ENCODE assay signal across 8 cellular contexts in genomic region chr9:124869466-124869985, GRCh38. TPM values are rescaled to one million over a fixed set of nuclear protein-coding genes. Genes with fewer than 3 reads are reported as not detected.
DNase-seq lines count a peak whose midpoint lies in the region; ATAC-seq, FAIRE-seq and TF ChIP-seq lines count a peak whose summit lies in the region.

No MANE protein-coding gene starts in this region.

- H3K79me2 ChIP-seq in GM23338 (replicated peaks; ENCODE audit: insufficient read depth), result peaks cover 68% of the 10 kb centered on the region
- peaks cover 70% of the 10 kb centered on the region for H3K79me2 ChIP-seq in OCI-LY7 (ENCODE audit: insufficient read depth, low read depth, low read length)

- peak overlapping the region; percentile 96 for H3K27ac ChIP-seq in CD4-positive, alpha-beta T cell (ENCODE audit: low read depth, low read length)
- H3K27ac ChIP-seq in GM23338 (ENCODE audit: low read depth), result 0 out of 2 replicates have a peak overlapping the region, but pooled peaks have one; percentile 32
- H3K27ac ChIP-seq in OCI-LY7 (ENCODE audit: low read depth, low read length, poor library complexity, severe bottlenecking), result peak overlapping the region; percentile 88
- peak overlapping the region; percentile 89 to 96 for H3K27ac ChIP-seq in ascending aorta
- no peak overlapping the region for H3K27ac ChIP-seq in iPS-20b (ENCODE audit: low read length)

- no peaks in the 10 kb centered on the region for H3K27me3 ChIP-seq in CD4-positive, alpha-beta T cell (ENCODE audit: control insufficient read depth, insufficient read depth, low read length)
- no peaks in the 10 kb centered on the region for H3K27me3 ChIP-seq in GM23338 (ENCODE audit: insufficient read depth)
- no peaks in the 10 kb centered on the region for H3K27me3 ChIP-seq in ascending aorta
- no peaks in the 10 kb centered on the region for H3K27me3 ChIP-seq in iPS-20b (ENCODE audit: insufficient read depth, low read length)

- H3K9ac ChIP-seq in iPS-20b (ENCODE audit: low read depth, low read length), result peak overlapping the region; percentile 96

- BruUV-seq in OCI-LY7 (replicated peaks; lab: Mats Ljungman, UMichigan), result no TSS peak

- ATAC-seq in CD4-positive, alpha-beta T cell (ENCODE audit: poor library complexity), result peak; percentile 25
- peak; percentile 23 for ATAC-seq in GM23338

- peak overlapping the region; percentile 92 for H3K4me3 Mint-ChIP-seq in CD4-positive, alpha-beta T cell
- H3K4me3 Mint-ChIP-seq in GM23338, result peak overlapping the region; percentile 94

- intact Hi-C loops in CD4-positive, alpha-beta T cell (cut with DNase I, micrococcal nuclease), result loop anchor here (2.0 to 10.0 kb wide), 8 partner anchors 71 to 838 kb away; partner anchors contain the start of genes HSPA5 (in 2 of the 2), GOLGA1 (in 1 of the 2), MAPKAP1 (in 1 of the 2) and PSMB7 (in 1 of the 2)
- intact Hi-C loops in OCI-LY7 (cut with micrococcal nuclease; ENCODE audit: unreplicated experiment) (loop anchor here (2.0 to 5.0 kb wide), 2 partner anchors 71 to 373 kb away; partner anchors contain the start of genes GOLGA1 and HSPA5), ascending aorta (cut with DNase I) (loop anchor here (1.0 to 10.0 kb wide), 4 partner anchors 8 to 878 kb away; partner anchors contain the start of genes GOLGA1, PBX3, RPL35 and SCAI)

- POLR2A ChIA-PET in CD4-positive, alpha-beta T cell (lab: Charles Lee), result interaction anchor here (0.5 to 1.8 kb wide), 9 partner anchors 8 to 451 kb away, joined by 3 to 21 read pairs (median 4); partner anchors contain the start of genes ARPC5L, HSPA5, NR6A1 and RPL35
- POLR2A ChIA-PET in OCI-LY7 (lab: Charles Lee), result interaction anchor here (1.4 to 1.9 kb wide), 3 partner anchors 10 to 106 kb away, joined by 3 to 4 read pairs (median 4); no protein-coding TSS in a partner anchor

- peak overlapping the region; percentile 43; the same call in 1 of the 2 replicates for H2AFZ ChIP-seq in GM23338
- H2AFZ ChIP-seq in OCI-LY7 (ENCODE audit: low read length), result no peak overlapping the region

- no peak for TF ChIP-seq CTCF in CD4-positive, alpha-beta T cell (IDR thresholded peaks at IDR 0.05)
- TF ChIP-seq CTCF in GM23338 (conservative IDR thresholded peaks at IDR 0.05; ENCODE audit: low read depth in 2 of 2), result no peak
- no peak for TF ChIP-seq CTCF in OCI-LY7 (conservative IDR thresholded peaks at IDR 0.05; ENCODE audit: low read length)
- TF ChIP-seq CTCF in ascending aorta (IDR thresholded peaks at IDR 0.05), result no peak

- H3K27ac Mint-ChIP-seq in CD4-positive, alpha-beta T cell, result peak overlapping the region; percentile 92
- peak overlapping the region; percentile 76 for H3K27ac Mint-ChIP-seq in GM23338

- peaks cover 33% of the 10 kb centered on the region for H3K4me1 ChIP-seq in GM23338 (ENCODE audit: insufficient read depth)
- H3K4me1 ChIP-seq in OCI-LY7 (ENCODE audit: insufficient read depth, low read length, poor library complexity, severe bottlenecking), result peaks cover 56% of the 10 kb centered on the region
- H3K4me1 ChIP-seq in ascending aorta, result peaks cover 8 to 31% of the 10 kb centered on the region in 2 donors
- H3K4me1 ChIP-seq in iPS-20b (ENCODE audit: insufficient read depth, low read length), result peaks cover 10% of the 10 kb centered on the region; the same call in 1 of the 2 replicates

- peak in 8 of 10 experiments; percentile 16 to 59 (median 32) for DNase-seq in CD4-positive, alpha-beta T cell
- DNase-seq in GM23338 (ENCODE audit: low spot score) (no peak), OCI-LY7 (ENCODE audit: low spot score) (peak; percentile 55), ascending aorta (ENCODE audit: low spot score in 2 of 2) (no peak), NCI-H2227 treated with DMSO at 0.1 percent for 48 hours (lab: John Stamatoyannopoulos, UW) (no peak), HTR-8/SVneo (ENCODE audit: insufficient read length, low spot score) (no peak)
- peak; percentile 31 for DNase-seq in stimulated activated CD4-positive, alpha-beta T cell treated with anti-CD3 and anti-CD28 coated beads, Interleukin-2, amount 100 ng/mL, for 4 hours (ENCODE audit: low read depth)

- H3K9me3 ChIP-seq in CD4-positive, alpha-beta T cell (ENCODE audit: control insufficient read depth, low read length), result no peaks in the 10 kb centered on the region
- no peaks in the 10 kb centered on the region for H3K9me3 ChIP-seq in OCI-LY7 (ENCODE audit: low read length)
- H3K9me3 ChIP-seq in ascending aorta, result no peaks in the 10 kb centered on the region
- H3K9me3 ChIP-seq in iPS-20b (ENCODE audit: insufficient read depth, low read depth, low read length), result no peaks in the 10 kb centered on the region

- no peaks in the 10 kb centered on the region for H3K27me3 Mint-ChIP-seq in CD4-positive, alpha-beta T cell
- H3K27me3 Mint-ChIP-seq in GM23338 (ENCODE audit: insufficient read depth, low read depth, poor library complexity), result peaks cover 14% of the 10 kb centered on the region

- peaks cover 15% of the 10 kb centered on the region for H3F3A ChIP-seq in GM23338 (replicated peaks; ENCODE audit: low read depth)

- H3K4me2 ChIP-seq in GM23338 (peak overlapping the region; percentile 98), OCI-LY7 (ENCODE audit: low read length) (peak overlapping the region; percentile 95)

- H4K20me1 ChIP-seq in GM23338 (replicated peaks; ENCODE audit: insufficient read depth) (peaks cover 51% of the 10 kb centered on the region), OCI-LY7 (ENCODE audit: insufficient read depth, low read length) (peaks cover 36% of the 10 kb centered on the region)

- CTCF ChIA-PET in CD4-positive, alpha-beta T cell (lab: Charles Lee), result interaction anchor here (1.3 to 3.6 kb wide), 3 partner anchors 8 to 24 kb away, joined by 6 to 21 read pairs (median 6); partner anchors contain the start of genes ARPC5L, RPL35 and WDR38
- CTCF ChIA-PET in OCI-LY7 (lab: Charles Lee; ENCODE audit: unreplicated experiment), result interaction anchor here (0.7 kb wide), 1 partner anchor 29 kb away, joined by 3 read pairs; no protein-coding TSS in a partner anchor

- H3K36me3 ChIP-seq in GM23338 (ENCODE audit: insufficient read depth) (no peaks in the 10 kb centered on the region; the same call in 1 of the 2 replicates), OCI-LY7 (ENCODE audit: insufficient read depth, low read length) (peaks cover 46% of the 10 kb centered on the region), ascending aorta (peaks cover 9 to 11% of the 10 kb centered on the region in 2 donors), iPS-20b (ENCODE audit: insufficient read depth, low read depth, low read length) (peaks cover 38% of the 10 kb centered on the region)

- H3K4me1 Mint-ChIP-seq in CD4-positive, alpha-beta T cell (ENCODE audit: low read depth), result peaks cover 54% of the 10 kb centered on the region
- peaks cover 47% of the 10 kb centered on the region for H3K4me1 Mint-ChIP-seq in GM23338

- peaks cover 45% of the 10 kb centered on the region for H3K36me3 Mint-ChIP-seq in CD4-positive, alpha-beta T cell (ENCODE audit: low read depth)
- H3K36me3 Mint-ChIP-seq in GM23338 (ENCODE audit: low read depth), result peaks cover 30% of the 10 kb centered on the region

- no peak for FAIRE-seq in HTR-8/SVneo (lab: Jason Lieb, UNC)

- no peaks in the 10 kb centered on the region for H3K9me3 Mint-ChIP-seq in CD4-positive, alpha-beta T cell
- H3K9me3 Mint-ChIP-seq in GM23338, result no peaks in the 10 kb centered on the region

- H3K4me3 ChIP-seq in GM23338, result peak overlapping the region; percentile 99
- H3K4me3 ChIP-seq in OCI-LY7 (ENCODE audit: low read depth, low read length, poor library complexity, severe bottlenecking), result peak overlapping the region; percentile 79
- H3K4me3 ChIP-seq in ascending aorta, result peak overlapping the region; percentile 63 to 84
- peak overlapping the region; percentile 99 for H3K4me3 ChIP-seq in iPS-20b (ENCODE audit: low read length)

- H3K9me2 ChIP-seq in GM23338 (ENCODE audit: insufficient read depth), result no peaks in the 10 kb centered on the region
- H3K9me2 ChIP-seq in OCI-LY7 (ENCODE audit: insufficient read depth, low read length), result no peaks in the 10 kb centered on the region

TF ChIP-seq in GM23338, 12 proteins besides CTCF, POLR2A, EP300 and RAD21 (continues in another document):
- TF ChIP-seq STAT1 (IDR thresholded peaks at IDR 0.05; ENCODE audit: unreplicated experiment), result no peak
- TF ChIP-seq CREB1 (CRISPR knock-in tag; IDR thresholded peaks at IDR 0.05; ENCODE audit: low read depth), result no peak
- TF ChIP-seq JUNB (IDR thresholded peaks at IDR 0.05; ENCODE audit: unreplicated experiment), result no peak
- TF ChIP-seq EZH2 (IDR thresholded peaks at IDR 0.05; ENCODE audit: low read depth, unreplicated experiment), result no peak
- TF ChIP-seq ZNF114 (CRISPR knock-in tag; IDR thresholded peaks at IDR 0.05), result no peak
- TF ChIP-seq ZNF331 (CRISPR knock-in tag; IDR thresholded peaks at IDR 0.05; ENCODE audit: low read depth), result no peak
- TF ChIP-seq POLR2AphosphoS5 (IDR thresholded peaks at IDR 0.05; ENCODE audit: low read depth), result no peak

RNA-seq across cellular contexts. Expression of gene ARPC5L, which starts 7.6 kb away (rescaled TPM):
- total RNA-seq in CD4-positive, alpha-beta T cell, result 10 to 100 TPM; 36.8 to 37.0 TPM
- total RNA-seq in GM23338 (2014; rRNA removed; shearing (Covaris generic)), result 35.9 and 41.2 TPM in 2 replicates
- 84.5 and 87.3 TPM in 2 replicates for polyA plus RNA-seq in GM23338 (2016; fragmentation: Nextera tagmentation; extraction: Ambion mirVana)
- total RNA-seq in OCI-LY7 (2014; rRNA removed; shearing (Covaris generic)), result 70.0 and 74.0 TPM in 2 replicates
- 91.5 and 107 TPM in 2 replicates for total RNA-seq in OCI-LY7 (2022)
- 12.0 TPM for total RNA-seq in ascending aorta

RNA-seq across cellular contexts. Expression of gene RPL35, which starts 7.8 kb away (rescaled TPM):
- total RNA-seq in CD4-positive, alpha-beta T cell, result 1,000 to 10,000 TPM; 2,088 to 2,142 TPM
- total RNA-seq in GM23338 (2014; rRNA removed; shearing (Covaris generic)), result 1,202 and 1,683 TPM in 2 replicates
- 4,143 and 4,572 TPM in 2 replicates for polyA plus RNA-seq in GM23338 (2016; fragmentation: Nextera tagmentation; extraction: Ambion mirVana)
- 4,825 and 6,190 TPM in 2 replicates for total RNA-seq in OCI-LY7 (2014; rRNA removed; shearing (Covaris generic))
- total RNA-seq in OCI-LY7 (2022) (1,679 and 1,713 TPM in 2 replicates), ascending aorta (2,123 TPM)

RNA-seq across cellular contexts. Expression of gene WDR38, which starts 16.3 kb away (rescaled TPM):
- total RNA-seq in CD4-positive, alpha-beta T cell, result not detected
- not detected in 2 replicates for total RNA-seq in GM23338 (2014; rRNA removed; shearing (Covaris generic))
- not detected in 2 replicates for polyA plus RNA-seq in GM23338 (2016; fragmentation: Nextera tagmentation; extraction: Ambion mirVana)
- total RNA-seq in OCI-LY7 (2014; rRNA removed; shearing (Covaris generic)), result not detected in 2 replicates
- not detected in 2 replicates for total RNA-seq in OCI-LY7 (2022)
- total RNA-seq in ascending aorta, result not detected

Comparison
In these comparisons a context has a peak if more than half of its experiments do, and no peak if none do; other contexts are left out.
1. DNase-seq: peak in CD4-positive, alpha-beta T cell (8 of 10), OCI-LY7 (single experiment) and stimulated activated CD4-positive, alpha-beta T cell treated with anti-CD3 and anti-CD28 coated beads, Interleukin-2, amount 100 ng/mL, for 4 hours (single experiment); none in GM23338 (single experiment), ascending aorta (0 of 2), NCI-H2227 treated with DMSO at 0.1 percent for 48 hours (single experiment) and HTR-8/SVneo (single experiment).
2. Peak in every context shown above with its lines, with median percentiles within 50 percentile points of each other: H3K4me3 ChIP-seq.